9 cellular contexts compared by ENCODE assay signal in the genomic region with DNA sequence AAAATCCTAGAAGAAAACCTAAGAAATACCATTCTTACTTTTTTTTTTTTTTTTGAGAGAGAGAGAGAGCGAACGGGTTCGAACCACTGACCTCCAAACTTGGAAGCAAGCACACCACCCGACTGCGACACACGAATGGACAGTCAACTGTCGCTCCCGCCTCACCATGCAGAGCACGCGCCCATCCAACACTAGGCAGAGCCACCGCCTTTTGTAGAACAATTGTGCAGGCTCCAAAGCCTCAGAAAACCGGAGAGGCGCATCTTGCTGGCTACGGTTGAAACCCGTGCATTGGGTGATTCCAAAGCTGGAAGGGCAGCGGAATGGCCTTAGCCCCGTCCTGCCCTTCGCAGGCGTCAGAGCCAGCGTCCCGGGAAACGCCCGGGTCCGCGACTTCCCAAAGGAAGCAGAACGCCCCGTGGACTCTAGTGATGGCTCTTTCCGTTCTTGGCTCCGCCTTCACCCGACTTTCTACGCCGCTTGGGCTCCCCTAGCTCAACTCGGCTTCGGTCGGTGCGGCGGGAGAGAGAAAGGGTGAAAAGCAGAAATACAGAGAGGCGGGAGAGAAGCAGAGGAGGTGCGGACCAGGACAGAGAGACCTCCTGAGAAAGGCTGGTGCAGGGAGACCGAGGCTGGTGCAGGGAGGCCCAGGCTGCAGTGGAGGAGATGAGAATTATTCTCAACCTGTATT.
DNase-seq lines count a peak whose midpoint lies in the region; ATAC-seq, FAIRE-seq and TF ChIP-seq lines count a peak whose summit lies in the region.
"Had no signal": no experiment of that assay in that cellular context is flagged by ENCODE, and none has a peak within 500 bp of the region (broad histone marks: within the 10 kb centered on the region; RNA-seq: fewer than 3 reads in every experiment).

No MANE protein-coding gene starts in this region.

- RAD21 ChIA-PET in GM12878 (lab: Charles Lee; ENCODE audit: unreplicated experiment), result no interaction called here

- WGBS in GM12878 (ENCODE audit: insufficient coverage, insufficient replicate concordance, low lambda C conversion rate, missing lambda C conversion rate), result 51% methylated on average over 37 of the region's 40 CpGs

- H3K9ac ChIP-seq in GM12878 (ENCODE audit: control insufficient read depth, insufficient read depth, low read length) (no peak overlapping the region), subcutaneous abdominal adipose tissue (ENCODE audit: low read length in 5 of 5) (peak overlapping the region in 1 of 5 donors; percentile 35)

- no peaks in the 10 kb centered on the region; the same call in 2 of the 3 replicates for H3K9me3 ChIP-seq in GM12878 (replicated peaks; ENCODE audit: control insufficient read depth, insufficient read depth, low read length)
- no peaks in the 10 kb centered on the region for H3K9me3 ChIP-seq in left lung
- H3K9me3 ChIP-seq in subcutaneous abdominal adipose tissue (ENCODE audit: control insufficient read depth in 5 of 5, low read length in 5 of 5), result peaks cover 0 to 3% (median 2%) of the 10 kb centered on the region in 5 donors

- no peak for TF ChIP-seq RAD21 in GM12878 (IDR thresholded peaks at IDR 0.05; ENCODE audit: insufficient read depth, low read depth, low read length)

- CTCF ChIA-PET in activated CD4-positive, alpha-beta T cell treated with anti-CD3 and anti-CD28 coated beads for 36 hours (lab: Charles Lee), result no interaction called here
- CTCF ChIA-PET in GM12878 (lab: Yijun Ruan, JAX), result no interaction called here

- ATAC-seq in activated CD4-positive, alpha-beta T cell treated with anti-CD3 and anti-CD28 coated beads for 36 hours, result peak; percentile 76
- ATAC-seq in GM12878 (peak; percentile 77), left lung (peak; percentile 61), HG03565 (IDR thresholded peaks at IDR 0.05; ENCODE audit: unreplicated experiment) (no peak), HG03354 (IDR thresholded peaks at IDR 0.05; ENCODE audit: poor library complexity, severe bottlenecking, unreplicated experiment) (no peak)

- no peaks in the 10 kb centered on the region for H3K79me2 ChIP-seq in GM12878 (ENCODE audit: control insufficient read depth, insufficient read depth, low read length)

- H4K20me1 ChIP-seq in GM12878 (ENCODE audit: control insufficient read depth, insufficient read depth), result no peaks in the 10 kb centered on the region

- peak; percentile 54 for DNase-seq in activated CD4-positive, alpha-beta T cell treated with anti-CD3 and anti-CD28 coated beads for 36 hours
- no peak for DNase-seq in activated CD4-positive, alpha-beta T cell treated with anti-CD3 and anti-CD28 coated beads, Interleukin-2, amount 50 U/mL, for 1 hour
- no peak for DNase-seq in GM12878 (ENCODE audit: low read depth, low spot score)
- peak in 1 of 2 donors; percentile 76 for DNase-seq in left lung
- DNase-seq in NCI-H446 (lab: John Stamatoyannopoulos, UW), result no peak
- DNase-seq: ACHN had no signal

- no peak overlapping the region for H2AFZ ChIP-seq in GM12878 (ENCODE audit: control insufficient read depth, low read depth, low read length)

- peak overlapping the region; percentile 66 for H3K4me3 Mint-ChIP-seq in activated CD4-positive, alpha-beta T cell treated with anti-CD3 and anti-CD28 coated beads for 36 hours

- H3K4me2 ChIP-seq in GM12878 (ENCODE audit: control insufficient read depth, insufficient read depth), result no peak overlapping the region

- in situ Hi-C loops in GM12878 (cut with MboI), result no loop called here

- SMC1A ChIA-PET in GM12878 (lab: Charles Lee; ENCODE audit: uncharacterized antibody, unreplicated experiment), result interaction anchor here (0.6 kb wide), 1 partner anchor 256 kb away, joined by 3 read pairs; no protein-coding TSS in a partner anchor

- H3K4me3 ChIP-seq in GM12878, result 0 out of 2 replicates have a peak overlapping the region, but pooled peaks have one; percentile 36
- peak overlapping the region; percentile 11 to 22 for H3K4me3 ChIP-seq in left lung
- peak overlapping the region; percentile 50 to 63 (median 59) for H3K4me3 ChIP-seq in subcutaneous abdominal adipose tissue (ENCODE audit: low read depth in 1 of 5, low read length in 5 of 5)

- peaks cover 2% of the 10 kb centered on the region for H3K9me3 Mint-ChIP-seq in activated CD4-positive, alpha-beta T cell treated with anti-CD3 and anti-CD28 coated beads for 36 hours (ENCODE audit: low read depth)

- H3K27ac ChIP-seq in GM12878 (ENCODE audit: control insufficient read depth, insufficient read depth) (no peak overlapping the region), left lung (no peak overlapping the region), subcutaneous abdominal adipose tissue (ENCODE audit: low read depth, low read length) (no peak overlapping the region)

- peaks cover 0 to 5% of the 10 kb centered on the region in 2 experiments; a peak in 2 of 4 replicates for H3K27me3 ChIP-seq in GM12878 (replicated peaks in 1 of 2; ENCODE audit: control insufficient read depth in 2 of 2, insufficient read depth in 2 of 2, low read length in 1 of 2)
- peaks cover 25 to 78% of the 10 kb centered on the region in 2 donors for H3K27me3 ChIP-seq in left lung
- peaks cover 11 to 54% (median 34%) of the 10 kb centered on the region in 5 donors for H3K27me3 ChIP-seq in subcutaneous abdominal adipose tissue (ENCODE audit: control insufficient read depth in 5 of 5, insufficient read depth in 4 of 5, low read length in 5 of 5)

- peaks cover 43% of the 10 kb centered on the region for H3K27me3 Mint-ChIP-seq in activated CD4-positive, alpha-beta T cell treated with anti-CD3 and anti-CD28 coated beads for 36 hours

- POLR2A ChIA-PET in activated CD4-positive, alpha-beta T cell treated with anti-CD3 and anti-CD28 coated beads for 36 hours (lab: Charles Lee), result interaction anchor here (1.7 kb wide), 1 partner anchor 12 kb away, joined by 16 read pairs; no protein-coding TSS in a partner anchor
- POLR2A ChIA-PET in GM12878 (lab: Charles Lee), result no interaction called here

- FAIRE-seq in GM12878 (lab: Jason Lieb, UNC), result no peak

- TF ChIP-seq CTCF in GM12878 (IDR thresholded peaks at IDR 0.05 in 2 of 3, conservative IDR thresholded peaks at IDR 0.05 in 1 of 3; ENCODE audit: control insufficient read depth in 2 of 3, extremely low read depth in 1 of 3, insufficient read depth in 1 of 3, low read depth in 3 of 3, low read length in 3 of 3), result no peak
- TF ChIP-seq CTCF in left lung (IDR thresholded peaks at IDR 0.05), result no peak

- no peaks in the 10 kb centered on the region for H3K36me3 Mint-ChIP-seq in activated CD4-positive, alpha-beta T cell treated with anti-CD3 and anti-CD28 coated beads for 36 hours (ENCODE audit: low read depth)

- H3K4me1 ChIP-seq in GM12878 (ENCODE audit: control insufficient read depth, insufficient read depth, low read length) (no peaks in the 10 kb centered on the region), left lung (no peaks in the 10 kb centered on the region), subcutaneous abdominal adipose tissue (ENCODE audit: control insufficient read depth in 5 of 5, insufficient read depth in 5 of 5, low read length in 5 of 5) (peaks cover 0 to 12% (median 10%) of the 10 kb centered on the region in 5 donors)

- H3K36me3 ChIP-seq in GM12878 (ENCODE audit: control insufficient read depth in 2 of 2, insufficient read depth in 2 of 2, low read length in 1 of 2), result no peaks in the 10 kb centered on the region
- H3K36me3 ChIP-seq in left lung, result no peaks in the 10 kb centered on the region
- no peaks in the 10 kb centered on the region for H3K36me3 ChIP-seq in subcutaneous abdominal adipose tissue (ENCODE audit: control insufficient read depth in 5 of 5, insufficient read depth in 5 of 5, low read length in 5 of 5)

- intact Hi-C loops in activated CD4-positive, alpha-beta T cell treated with anti-CD3 and anti-CD28 coated beads for 36 hours (cut with DNase I, micrococcal nuclease), result loop anchor here in 1 of 2 experiments (1.0 kb wide), 1 partner anchor 8 kb away; no protein-coding TSS in a partner anchor
- intact Hi-C loops in GM12878 (cut with micrococcal nuclease; ENCODE audit: unreplicated experiment), result no loop called here
- intact Hi-C loops in left lung (cut with DNase I), result no loop called here

- H3K27ac Mint-ChIP-seq in activated CD4-positive, alpha-beta T cell treated with anti-CD3 and anti-CD28 coated beads for 36 hours, result peak overlapping the region; percentile 44

- H3K4me1 Mint-ChIP-seq in activated CD4-positive, alpha-beta T cell treated with anti-CD3 and anti-CD28 coated beads for 36 hours, result peaks cover 27% of the 10 kb centered on the region

- no peak for TF ChIP-seq EP300 in GM12878 (IDR thresholded peaks at IDR 0.05; ENCODE audit: borderline replicate concordance in 1 of 2, control insufficient read depth in 1 of 2, low read depth in 2 of 2, low read length in 2 of 2)

- BruUV-seq in GM12878 (replicated peaks; lab: Mats Ljungman, UMichigan), result no TSS peak

- no peak for TF ChIP-seq POLR2A in GM12878 (IDR thresholded peaks at IDR 0.05; ENCODE audit: low read depth, low read length)

TF ChIP-seq in GM12878, 131 proteins besides CTCF, POLR2A, EP300 and RAD21 (continues in another document):
- no peak for TF ChIP-seq HDGF (IDR thresholded peaks at IDR 0.05)
- TF ChIP-seq STAT3 (IDR thresholded peaks at IDR 0.05; ENCODE audit: low read depth, low read length), result no peak
- TF ChIP-seq, protein P1, sequence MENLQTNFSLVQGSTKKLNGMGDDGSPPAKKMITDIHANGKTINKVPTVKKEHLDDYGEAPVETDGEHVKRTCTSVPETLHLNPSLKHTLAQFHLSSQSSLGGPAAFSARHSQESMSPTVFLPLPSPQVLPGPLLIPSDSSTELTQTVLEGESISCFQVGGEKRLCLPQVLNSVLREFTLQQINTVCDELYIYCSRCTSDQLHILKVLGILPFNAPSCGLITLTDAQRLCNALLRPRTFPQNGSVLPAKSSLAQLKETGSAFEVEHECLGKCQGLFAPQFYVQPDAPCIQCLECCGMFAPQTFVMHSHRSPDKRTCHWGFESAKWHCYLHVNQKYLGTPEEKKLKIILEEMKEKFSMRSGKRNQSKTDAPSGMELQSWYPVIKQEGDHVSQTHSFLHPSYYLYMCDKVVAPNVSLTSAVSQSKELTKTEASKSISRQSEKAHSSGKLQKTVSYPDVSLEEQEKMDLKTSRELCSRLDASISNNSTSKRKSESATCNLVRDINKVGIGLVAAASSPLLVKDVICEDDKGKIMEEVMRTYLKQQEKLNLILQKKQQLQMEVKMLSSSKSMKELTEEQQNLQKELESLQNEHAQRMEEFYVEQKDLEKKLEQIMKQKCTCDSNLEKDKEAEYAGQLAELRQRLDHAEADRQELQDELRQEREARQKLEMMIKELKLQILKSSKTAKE (IDR thresholded peaks at IDR 0.05; ENCODE audit: low read depth, poor library complexity, severe bottlenecking), result no peak

Comparison
In these comparisons a context has a peak if more than half of its experiments do, and no peak if none do; other contexts are left out.
1. ATAC-seq: peak in activated CD4-positive, alpha-beta T cell treated with anti-CD3 and anti-CD28 coated beads for 36 hours (single experiment), GM12878 (single experiment) and left lung (single experiment); none in HG03565 (single experiment) and HG03354 (single experiment).
2. Peak in every context shown above with its lines, with median percentiles within 50 percentile points of each other: H3K4me3 ChIP-seq.